8 cellular contexts compared by ENCODE assay signal in the genomic region with DNA sequence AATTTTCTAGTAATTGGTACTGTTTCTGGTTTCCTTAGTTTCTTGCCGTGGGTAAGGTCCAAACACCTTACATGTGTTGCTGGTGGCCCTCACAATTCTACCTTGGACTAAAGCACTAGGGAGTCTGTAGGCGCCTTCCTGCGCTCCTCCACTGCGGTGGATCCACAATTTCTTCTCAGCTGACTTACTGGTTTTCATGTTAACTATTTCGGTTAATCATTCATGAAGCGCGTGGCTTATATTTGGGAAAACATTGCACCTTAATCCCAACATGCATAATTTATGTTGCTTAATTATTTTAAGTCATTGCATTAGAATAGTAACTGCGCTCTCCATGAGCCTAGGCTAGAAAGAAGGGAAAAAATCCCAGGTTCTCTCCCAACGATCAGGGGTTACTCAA. TPM values are rescaled to one million over a fixed set of nuclear protein-coding genes. Genes with fewer than 3 reads are reported as not detected.
DNase-seq lines count a peak whose midpoint lies in the region; ATAC-seq and TF ChIP-seq lines count a peak whose summit lies in the region.

No MANE protein-coding gene starts in this region.

- H3K9me3 ChIP-seq in right lobe of liver (no peaks in the 10 kb centered on the region), transverse colon (no peaks in the 10 kb centered on the region)

- H3K27ac ChIP-seq in right lobe of liver (peak overlapping the region; percentile 95 to 96 (median 95)), transverse colon (peak overlapping the region; percentile 97 to 99 (median 99))

- no peaks in the 10 kb centered on the region for H3K27me3 ChIP-seq in right lobe of liver
- H3K27me3 ChIP-seq in transverse colon: no peaks in the 10 kb centered on the region

- TF ChIP-seq CTCF in astrocyte of the cerebellum (IDR thresholded peaks at IDR 0.05; ENCODE audit: low read depth, low read length, missing control alignments) (no peak), right lobe of liver (IDR thresholded peaks at IDR 0.05) (no peak), transverse colon (IDR thresholded peaks at IDR 0.05) (no peak), GM13976 (IDR thresholded peaks at IDR 0.05; ENCODE audit: borderline replicate concordance, control extremely low read depth, extremely low read depth, insufficient read depth, missing control alignments) (no peak)

- in situ Hi-C loops in ACHN (cut with HindIII; ENCODE audit: low pct_ligation_motif_present, low pct_unique_long_range_greater_than_20kb, low sequenced_read_pairs): no loop called here
- in situ Hi-C loops in astrocyte of the cerebellum (cut with HindIII; ENCODE audit: low sequenced_read_pairs): no loop called here
- in situ Hi-C loops in transverse colon (cut with MboI; ENCODE audit: low pct_ligation_motif_present in 1 of 4, low pct_unique_long_range_greater_than_20kb in 1 of 4, low sequenced_read_pairs in 3 of 4): loop anchor here in 2 of 4 donors (10.0 to 25.0 kb wide), 3 partner anchors 72 to 441 kb away; partner anchors contain the start of genes CARS2 (in 1 of the 2) and ING1 (in 1 of the 2)
- in situ Hi-C loops in GM13976 (cut with MboI; ENCODE audit: low sequenced_read_pairs, unreplicated experiment): no loop called here

- H3K4me1 ChIP-seq in right lobe of liver: peaks cover 0 to 17% (median 5%) of the 10 kb centered on the region in 4 donors
- H3K4me1 ChIP-seq in transverse colon: peaks cover 15 to 30% (median 20%) of the 10 kb centered on the region in 4 donors

- H3K4me3 ChIP-seq in astrocyte of the cerebellum (ENCODE audit: low read depth, low read length) (peak overlapping the region; percentile 62), right lobe of liver (peak overlapping the region; percentile 86 to 94 (median 91)), transverse colon (peak overlapping the region; percentile 67 to 95 (median 78))

- no peak for TF ChIP-seq EP300 in transverse colon (IDR thresholded peaks at IDR 0.05; ENCODE audit: low read depth)

- 10% methylated on average over 9 of the region's 9 CpGs for WGBS in right lobe of liver (ENCODE audit: insufficient coverage, low coverage, low lambda C conversion rate, missing lambda C conversion rate)
- WGBS in transverse colon (ENCODE audit: low coverage in 1 of 2), 2 donors: 15 to 18% methylated on average over 4 to 9 of the region's 9 CpGs

- DNase-seq in ACHN (peak; percentile 63), HPDE6-E6E7 (ENCODE audit: extremely low spot score) (peak; percentile 13), astrocyte of the cerebellum (ENCODE audit: low read depth) (no peak), right lobe of liver (no peak), transverse colon (no peak), NCI-H146 (lab: John Stamatoyannopoulos, UW) (no peak), GM13976 (ENCODE audit: low spot score) (no peak), ureter (ENCODE audit: low spot score) (no peak)

- H3K36me3 ChIP-seq in right lobe of liver: no peaks in the 10 kb centered on the region
- no peaks in the 10 kb centered on the region for H3K36me3 ChIP-seq in transverse colon

- TF ChIP-seq POLR2A in right lobe of liver (IDR thresholded peaks at IDR 0.05) (no peak), transverse colon (IDR thresholded peaks at IDR 0.05) (no peak)

- intact Hi-C loops in right lobe of liver (cut with DNase I): no loop called here
- intact Hi-C loops in transverse colon (cut with DNase I; ENCODE audit: low total_unique reads): loop anchor here (10.0 kb wide), 2 partner anchors 62 to 238 kb away; partner anchors contain the start of gene ANKRD10

- ATAC-seq in right lobe of liver: peak; percentile 33 to 57 (median 40)

RNA-seq across cellular contexts. Expression of gene ARHGEF7, which starts 37.7 kb away (rescaled TPM):
- total RNA-seq in right lobe of liver (10 to 100 TPM; 22.0 to 40.1 (median 33.8) TPM), transverse colon (100 to 1,000 TPM in 1 of 4 donors, 10 to 100 TPM in 3; 62.3 to 104 (median 75.6) TPM), ureter (104 TPM)

Comparison
In these comparisons a context has a peak if more than half of its experiments do, and no peak if none do; other contexts are left out.
1. DNase-seq: peak in ACHN (single experiment) and HPDE6-E6E7 (single experiment); none in astrocyte of the cerebellum (single experiment), right lobe of liver (0 of 3), transverse colon (single experiment), NCI-H146 (single experiment), GM13976 (single experiment) and ureter (single experiment).
2. Peak in every context shown above with its lines, with median percentiles within 50 percentile points of each other: H3K4me3 ChIP-seq.